In genomic region chr18:29191263-29191662, GRCh38 we compare ENCODE assay signal across 10 cellular contexts.
DNase-seq lines count a peak whose midpoint lies in the region; ATAC-seq, FAIRE-seq and TF ChIP-seq lines count a peak whose summit lies in the region.
"Had no signal": no experiment of that assay in that cellular context is flagged by ENCODE, and none has a peak within 500 bp of the region (broad histone marks: within the 10 kb centered on the region; RNA-seq: fewer than 3 reads in every experiment).

No MANE protein-coding gene starts in this region.

- H3K9me3 ChIP-seq in osteoblast (ENCODE audit: low read depth, low read length), result no peaks in the 10 kb centered on the region

- H4K20me1 ChIP-seq in osteoblast (ENCODE audit: insufficient read depth, low read length), result no peaks in the 10 kb centered on the region

- DNase-seq in NAMALWA (ENCODE audit: low spot score) (peak; percentile 16), choroid plexus epithelial cell (ENCODE audit: low read depth) (peak; percentile 65), osteoblast (ENCODE audit: insufficient read length, low spot score, missing footprints) (no peak), medulla oblongata (ENCODE audit: extremely low spot score) (no peak)
- no peak for DNase-seq in activated CD4-positive, alpha-beta T cell treated with anti-CD3 and anti-CD28 coated beads for 1 hour
- DNase-seq: amygdala had no signal

- H3K4me3 ChIP-seq in choroid plexus epithelial cell (ENCODE audit: low read depth, low read length) (no peak overlapping the region), osteoblast (ENCODE audit: insufficient read depth, low read length) (no peak overlapping the region)

- no peaks in the 10 kb centered on the region for H3K27me3 ChIP-seq in osteoblast (ENCODE audit: insufficient read depth, low read length)

- peak; percentile 63 for FAIRE-seq in G401.6 (lab: Jason Lieb, UNC)
- FAIRE-seq: GM18507 had no signal

- H3K4me1 ChIP-seq in osteoblast (ENCODE audit: insufficient read depth, low read length), result no peaks in the 10 kb centered on the region

- H2AFZ ChIP-seq in osteoblast (ENCODE audit: low read length), result peak overlapping the region; percentile 64

- H3K79me2 ChIP-seq in osteoblast (ENCODE audit: insufficient read depth, low read length), result no peaks in the 10 kb centered on the region

- no peak for ATAC-seq in GM21529 (IDR thresholded peaks at IDR 0.05; ENCODE audit: unreplicated experiment)
- ATAC-seq: activated CD4-positive, CD25-positive, alpha-beta regulatory T cell treated with anti-CD3 and anti-CD28 coated beads, Interleukin-2, amount 50 U/mL, for 24 hours had no signal

- H3K36me3 ChIP-seq in osteoblast (ENCODE audit: insufficient read depth, low read length), result no peaks in the 10 kb centered on the region

- H3K27ac ChIP-seq in osteoblast (ENCODE audit: low read depth, low read length), result no peak overlapping the region

- no peak overlapping the region for H3K4me2 ChIP-seq in osteoblast (ENCODE audit: insufficient read depth, low read length)

- TF ChIP-seq CTCF in choroid plexus epithelial cell (conservative IDR thresholded peaks at IDR 0.05; ENCODE audit: low read depth, low read length) (peak; percentile 74), osteoblast (IDR thresholded peaks at IDR 0.05; ENCODE audit: extremely low read depth, low read depth, low read length) (peak; percentile 66)

Comparison
In these comparisons a context has a peak if more than half of its experiments do, and no peak if none do; other contexts are left out.
1. DNase-seq: peak in NAMALWA (single experiment) and choroid plexus epithelial cell (single experiment); none in osteoblast (single experiment), medulla oblongata (single experiment) and activated CD4-positive, alpha-beta T cell treated with anti-CD3 and anti-CD28 coated beads for 1 hour (single experiment).